In genomic region chr17:62631936-62632924, GRCh38 we compare ENCODE assay signal across 22 cellular contexts. TPM values are rescaled to one million over a fixed set of nuclear protein-coding genes. Genes with fewer than 3 reads are reported as not detected.
DNase-seq lines count a peak whose midpoint lies in the region; ATAC-seq and TF ChIP-seq lines count a peak whose summit lies in the region.
"Had no signal": no experiment of that assay in that cellular context is flagged by ENCODE, and none has a peak within 500 bp of the region (broad histone marks: within the 10 kb centered on the region; RNA-seq: fewer than 3 reads in every experiment).

No MANE protein-coding gene starts in this region.

- H3K4me3 Mint-ChIP-seq in T-helper 17 cell (no peak overlapping the region), osteocyte (ENCODE audit: unreplicated experiment) (no peak overlapping the region)
- H3K4me3 Mint-ChIP-seq: activated naive CD4-positive, alpha-beta T cell treated with anti-CD3 and anti-CD28 coated beads, Interleukin-2, amount 10 ng/mL, durations not matched to agents 7 days and 5 days; activated T-helper 1 cell treated with anti-CD3 and anti-CD28 coated beads, Interleukin-12 subunit alpha, Interleukin-12 subunit beta, Interleukin-2, Interleukin-4 antibody, amounts not matched to agents 30 ng/mL and 10 ng/mL and 1 ng/mL, durations not matched to agents 14 hours and 24 hours and 36 hours; CD4-positive, alpha-beta T cell; naive B cell; stimulated activated memory B cell treated with anti-CD40 and anti-IgM and Interleukin-4, amounts not matched to agents 10 μg/mL and 1 μg/mL and 100 μg/mL, for 72 hours had no signal

- H3K4me1 Mint-ChIP-seq in T-helper 17 cell = peaks cover 12% of the 10 kb centered on the region
- H3K4me1 Mint-ChIP-seq in osteocyte (ENCODE audit: unreplicated experiment) = peaks cover 62% of the 10 kb centered on the region

- H3F3A ChIP-seq in GM23248 (ENCODE audit: insufficient read depth) = peaks cover 22% of the 10 kb centered on the region

- no peak overlapping the region for H3K9ac ChIP-seq in GM23248

- H3K4me3 ChIP-seq in GM23248 = no peak overlapping the region
- H3K4me3 ChIP-seq: pancreas, vagina had no signal

- no peaks in the 10 kb centered on the region for H3K9me3 Mint-ChIP-seq in osteocyte (ENCODE audit: unreplicated experiment)
- H3K9me3 Mint-ChIP-seq: activated naive CD4-positive, alpha-beta T cell treated with anti-CD3 and anti-CD28 coated beads, Interleukin-2, amount 10 ng/mL, durations not matched to agents 7 days and 5 days; activated T-helper 1 cell treated with anti-CD3 and anti-CD28 coated beads, Interleukin-12 subunit alpha, Interleukin-12 subunit beta, Interleukin-2, Interleukin-4 antibody, amounts not matched to agents 30 ng/mL and 10 ng/mL and 1 ng/mL, durations not matched to agents 14 hours and 24 hours and 36 hours; CD4-positive, alpha-beta T cell; naive B cell; stimulated activated memory B cell treated with anti-CD40 and anti-IgM and Interleukin-4, amounts not matched to agents 10 μg/mL and 1 μg/mL and 100 μg/mL, for 72 hours had no signal

- DNase-seq in GM23248 = no peak
- DNase-seq in T-helper 17 cell = no peak
- peak; percentile 51 for DNase-seq in islet precursor cell
- DNase-seq in osteocyte (ENCODE audit: extremely low spot score, unreplicated experiment) = no peak
- no peak for DNase-seq in NCI-H510A (lab: John Stamatoyannopoulos, UW)
- no peak for DNase-seq in medulla oblongata (ENCODE audit: extremely low spot score)
- DNase-seq in NCI-H2171 (lab: John Stamatoyannopoulos, UW) = no peak
- no peak for DNase-seq in dermis blood vessel endothelial cell
- DNase-seq: activated CD4-positive, alpha-beta T cell treated with anti-CD3 and anti-CD28 coated beads, Interleukin-2, amount 50 U/mL, for 4 hours; activated naive CD4-positive, alpha-beta T cell treated with anti-CD3 and anti-CD28 coated beads, Interleukin-2, amount 10 ng/mL, durations not matched to agents 7 days and 5 days; amniotic stem cell; CD4-positive, alpha-beta T cell; cortex of kidney; mammary epithelial cell; naive B cell; NCI-H1694 treated with DMSO at 0.1 percent for 48 hours; NCI-H526 treated with DMSO at 0.1 percent for 48 hours; pancreas; stimulated activated CD4-positive, alpha-beta T cell treated with anti-CD3 and anti-CD28 coated beads, Interleukin-4, amount 100 ng/mL, for 1 hour had no signal

- peaks cover 31% of the 10 kb centered on the region for H3K4me1 ChIP-seq in GM23248 (ENCODE audit: insufficient read depth)
- H3K4me1 ChIP-seq: pancreas had no signal

- WGBS in GM23248 (ENCODE audit: low coverage in 1 of 2, low lambda C conversion rate in 2 of 2, missing lambda C conversion rate in 2 of 2), 2 experiments = 77 to 80% methylated on average over 27 of the region's 27 CpGs

- H3K27ac Mint-ChIP-seq in T-helper 17 cell = peak overlapping the region; percentile 34
- H3K27ac Mint-ChIP-seq in osteocyte (ENCODE audit: unreplicated experiment) = peak overlapping the region; percentile 91
- H3K27ac Mint-ChIP-seq: activated naive CD4-positive, alpha-beta T cell treated with anti-CD3 and anti-CD28 coated beads, Interleukin-2, amount 10 ng/mL, durations not matched to agents 7 days and 5 days; activated T-helper 1 cell treated with anti-CD3 and anti-CD28 coated beads, Interleukin-12 subunit alpha, Interleukin-12 subunit beta, Interleukin-2, Interleukin-4 antibody, amounts not matched to agents 30 ng/mL and 10 ng/mL and 1 ng/mL, durations not matched to agents 14 hours and 24 hours and 36 hours; CD4-positive, alpha-beta T cell; naive B cell; stimulated activated memory B cell treated with anti-CD40 and anti-IgM and Interleukin-4, amounts not matched to agents 10 μg/mL and 1 μg/mL and 100 μg/mL, for 72 hours had no signal

- no peak for TF ChIP-seq CTCF in osteocyte (IDR thresholded peaks at IDR 0.05)

- no peak for ATAC-seq in T-helper 17 cell
- ATAC-seq: pancreas; stimulated activated memory B cell treated with anti-CD40 and anti-IgM and Interleukin-4, amounts not matched to agents 10 μg/mL and 1 μg/mL and 100 μg/mL, for 72 hours had no signal

- no peaks in the 10 kb centered on the region for H3K9me2 ChIP-seq in GM23248 (ENCODE audit: insufficient read depth)

- in situ Hi-C loops in GM23248 (cut with MboI) = no loop called here

- H4K20me1 ChIP-seq in GM23248 (ENCODE audit: insufficient read depth) = no peaks in the 10 kb centered on the region; the same call in 1 of the 2 replicates

- peaks cover 98% of the 10 kb centered on the region for H3K79me2 ChIP-seq in GM23248 (ENCODE audit: insufficient read depth)

- H3K9me3 ChIP-seq in GM23248 (ENCODE audit: low read depth) = no peaks in the 10 kb centered on the region
- no peaks in the 10 kb centered on the region for H3K9me3 ChIP-seq in T-helper 17 cell (ENCODE audit: control insufficient read depth, low read length, poor library complexity, severe bottlenecking)
- H3K9me3 ChIP-seq: pancreas, vagina had no signal

- H3K27me3 Mint-ChIP-seq in T-helper 17 cell (peaks cover 27% of the 10 kb centered on the region), osteocyte (ENCODE audit: unreplicated experiment) (no peaks in the 10 kb centered on the region)

- H3K27ac ChIP-seq in GM23248 = peak overlapping the region; percentile 56; the same call in 1 of the 2 replicates
- H3K27ac ChIP-seq: pancreas, vagina had no signal

- peaks cover 8% of the 10 kb centered on the region; the same call in 1 of the 2 replicates for H3K36me3 ChIP-seq in GM23248 (ENCODE audit: low read depth)
- H3K36me3 ChIP-seq: pancreas, vagina had no signal

- H3K27me3 ChIP-seq in GM23248 (replicated peaks; ENCODE audit: insufficient read depth) = no peaks in the 10 kb centered on the region
- H3K27me3 ChIP-seq: pancreas, vagina had no signal

- H2AFZ ChIP-seq in GM23248 = no peak overlapping the region

- peaks cover 4% of the 10 kb centered on the region for H3K36me3 Mint-ChIP-seq in T-helper 17 cell (ENCODE audit: low read depth)
- H3K36me3 Mint-ChIP-seq in osteocyte (ENCODE audit: unreplicated experiment) = peaks cover 19% of the 10 kb centered on the region
- H3K36me3 Mint-ChIP-seq: activated naive CD4-positive, alpha-beta T cell treated with anti-CD3 and anti-CD28 coated beads, Interleukin-2, amount 10 ng/mL, durations not matched to agents 7 days and 5 days; naive B cell; stimulated activated memory B cell treated with anti-CD40 and anti-IgM and Interleukin-4, amounts not matched to agents 10 μg/mL and 1 μg/mL and 100 μg/mL, for 72 hours had no signal

- H3K4me2 ChIP-seq in GM23248 (ENCODE audit: unreplicated experiment) = peak overlapping the region; percentile 20

RNA-seq across cellular contexts. Expression of gene MRC2, which starts 4.8 kb away (rescaled TPM):
- 675 and 756 TPM in 2 replicates for total RNA-seq in GM23248 (2014; rRNA removed; shearing (Covaris generic))
- polyA plus RNA-seq in GM23248 (2016; fragmentation: Nextera tagmentation; extraction: Ambion mirVana) = 221 and 222 TPM in 2 replicates
- total RNA-seq in T-helper 17 cell (1 to 10 TPM; 4.3 to 4.4 TPM), osteocyte (418 and 419 TPM in 2 replicates), dermis blood vessel endothelial cell (10.8 and 10.9 TPM in 2 replicates)

Comparison
In these comparisons a context has a peak if more than half of its experiments do, and no peak if none do; other contexts are left out.
1. RNA of gene MRC2, which starts 4.8 kb away (total RNA-seq): 675 to 756 TPM in GM23248 and 418 to 419 TPM in osteocyte; 10.8 to 10.9 TPM in dermis blood vessel endothelial cell and 4.3 to 4.4 TPM in T-helper 17 cell; every median in the first group is over 10 times any median in the second.